ENCODE assay signal across 8 cellular contexts in genomic region chr3:107235193-107235922, GRCh38.
A peak's percentile ranks its signal among the peaks of the same experiment; 100 is the strongest.
DNase-seq lines count a peak whose midpoint lies in the region; ATAC-seq and TF ChIP-seq lines count a peak whose summit lies in the region.

No MANE protein-coding gene starts in this region.

- peaks cover 31% of the 10 kb centered on the region for H3K4me1 Mint-ChIP-seq in MCF 10A (ENCODE audit: insufficient read depth, unreplicated experiment)

- H3K36me3 Mint-ChIP-seq in MCF 10A (ENCODE audit: insufficient read depth, unreplicated experiment), result no peaks in the 10 kb centered on the region

- intact Hi-C loops in MCF 10A (cut with micrococcal nuclease), result loop anchor here (1.0 to 5.0 kb wide), 2 partner anchors 29 to 692 kb away; no protein-coding TSS in a partner anchor

- DNase-seq in DMS53 (lab: John Stamatoyannopoulos, UW), result peak; percentile 28
- DNase-seq in HT1080 (ENCODE audit: low read depth), result peak; percentile 50
- DNase-seq in MCF 10A (ENCODE audit: unreplicated experiment), result peak; percentile 28
- peak; percentile 71 for DNase-seq in midbrain (lab: John Stamatoyannopoulos, UW)
- DNase-seq in effector memory CD4-positive, alpha-beta T cell, result no peak
- no peak for DNase-seq in NCI-H146 treated with DMSO at 0.1 percent for 48 hours (lab: John Stamatoyannopoulos, UW; ENCODE audit: unreplicated experiment)
- DNase-seq in GM20000 (ENCODE audit: low spot score), result no peak

- H3K27me3 ChIP-seq in effector memory CD4-positive, alpha-beta T cell (replicated peaks; ENCODE audit: control insufficient read depth, insufficient read depth, low read length, poor library complexity, severe bottlenecking), result no peaks in the 10 kb centered on the region

- no TSS peak for BruUV-seq in MCF 10A (replicated peaks; lab: Mats Ljungman, UMichigan)

- peak overlapping the region; percentile 84 for H3K27ac Mint-ChIP-seq in MCF 10A (ENCODE audit: low read depth, unreplicated experiment)

- H3K4me3 ChIP-seq in effector memory CD4-positive, alpha-beta T cell (ENCODE audit: insufficient read depth, low read depth, low read length, poor library complexity, severe bottlenecking), result no peak overlapping the region

- H3K27ac ChIP-seq in effector memory CD4-positive, alpha-beta T cell (ENCODE audit: insufficient read depth, low read length, poor library complexity, severe bottlenecking), result no peak overlapping the region

- peaks cover 3% of the 10 kb centered on the region for H3K4me1 ChIP-seq in effector memory CD4-positive, alpha-beta T cell (ENCODE audit: control insufficient read depth, insufficient read depth, low read length, poor library complexity, severe bottlenecking)

- CTCF ChIA-PET in MCF 10A (lab: Yijun Ruan, JAX), result interaction anchor here (0.6 to 6.8 kb wide), 45 partner anchors 9 to 702 kb away, joined by 3 to 62 read pairs (median 4); no protein-coding TSS in a partner anchor

- TF ChIP-seq CTCF in MCF 10A (IDR thresholded peaks at IDR 0.05; ENCODE audit: unreplicated experiment) (no peak), GM20000 (IDR thresholded peaks at IDR 0.05; ENCODE audit: extremely low read depth, missing control alignments) (no peak)

- H3K27me3 Mint-ChIP-seq in MCF 10A (ENCODE audit: insufficient read depth, unreplicated experiment), result no peaks in the 10 kb centered on the region

- H3K9me3 Mint-ChIP-seq in MCF 10A (ENCODE audit: unreplicated experiment), result no peaks in the 10 kb centered on the region

- ATAC-seq in GM21367 (IDR thresholded peaks at IDR 0.05; ENCODE audit: unreplicated experiment), result no peak

- POLR2A ChIA-PET in MCF 10A (lab: Yijun Ruan, JAX), result interaction anchor here (0.6 to 5.5 kb wide), 21 partner anchors 7 to 1317 kb away, joined by 3 to 79 read pairs (median 5); no protein-coding TSS in a partner anchor

- H3K36me3 ChIP-seq in effector memory CD4-positive, alpha-beta T cell (ENCODE audit: control insufficient read depth, insufficient read depth, low read length), result no peaks in the 10 kb centered on the region

- no peaks in the 10 kb centered on the region for H3K9me3 ChIP-seq in effector memory CD4-positive, alpha-beta T cell (ENCODE audit: control insufficient read depth, low read length)

- H3K4me3 Mint-ChIP-seq in MCF 10A (ENCODE audit: unreplicated experiment), result peak overlapping the region; percentile 71

Comparison
In these comparisons a context has a peak if more than half of its experiments do, and no peak if none do; other contexts are left out.
1. DNase-seq: peak in DMS53 (single experiment), HT1080 (single experiment), MCF 10A (single experiment) and midbrain (single experiment); none in effector memory CD4-positive, alpha-beta T cell (0 of 3), NCI-H146 treated with DMSO at 0.1 percent for 48 hours (single experiment) and GM20000 (single experiment).